In the genomic region with DNA sequence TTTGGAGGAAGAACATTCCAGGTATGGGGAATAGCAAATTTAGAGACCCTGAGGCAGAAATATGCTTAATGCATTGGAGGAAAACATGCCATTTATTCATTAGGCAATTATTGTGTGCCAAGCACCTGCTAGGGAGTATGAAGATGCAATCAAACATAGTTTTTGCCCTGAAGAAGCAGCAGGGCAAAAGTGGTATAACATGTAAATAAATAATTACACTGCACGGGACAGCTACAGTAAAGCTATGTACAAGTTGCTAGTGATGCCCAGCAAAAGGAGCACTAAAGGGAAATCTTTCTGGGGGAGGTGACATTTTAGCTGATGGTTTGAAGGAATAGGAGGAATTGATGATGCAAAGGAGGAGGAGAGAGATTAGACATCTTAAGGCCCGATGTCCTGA, we compare ENCODE assay signal across 8 cellular contexts. TPM values are rescaled to one million over a fixed set of nuclear protein-coding genes. Genes with fewer than 3 reads are reported as not detected.
DNase-seq lines count a peak whose midpoint lies in the region; ATAC-seq and TF ChIP-seq lines count a peak whose summit lies in the region.

No MANE protein-coding gene starts in this region.

- intact Hi-C loops in activated CD4-positive, alpha-beta T cell treated with anti-CD3 and anti-CD28 coated beads, Interleukin-2, amount 10 ng/mL, durations not matched to agents 24 days and 14 days (cut with micrococcal nuclease) = loop anchor here (1.0 to 5.0 kb wide), 2 partner anchors 49 to 304 kb away; a partner anchor contains a TSS

- peak overlapping the region; percentile 100 for H3K4me3 Mint-ChIP-seq in activated CD4-positive, alpha-beta T cell treated with anti-CD3 and anti-CD28 coated beads, Interleukin-2, amount 10 ng/mL, durations not matched to agents 24 days and 14 days
- H3K4me3 Mint-ChIP-seq in activated CD4-positive, alpha-beta memory T cell treated with anti-CD3 and anti-CD28 coated beads, Interleukin-2, amount 10 ng/mL, durations not matched to agents 7 days and 5 days = peak overlapping the region; percentile 94

- no peaks in the 10 kb centered on the region for H3K9me3 Mint-ChIP-seq in activated CD4-positive, alpha-beta T cell treated with anti-CD3 and anti-CD28 coated beads, Interleukin-2, amount 10 ng/mL, durations not matched to agents 24 days and 14 days
- no peaks in the 10 kb centered on the region for H3K9me3 Mint-ChIP-seq in activated CD4-positive, alpha-beta memory T cell treated with anti-CD3 and anti-CD28 coated beads, Interleukin-2, amount 10 ng/mL, durations not matched to agents 7 days and 5 days

- peak overlapping the region; percentile 7 for H3K27ac ChIP-seq in iPS-20b (ENCODE audit: low read length)
- H3K27ac ChIP-seq in thoracic aorta = no peak overlapping the region

- H3K4me1 Mint-ChIP-seq in activated CD4-positive, alpha-beta T cell treated with anti-CD3 and anti-CD28 coated beads, Interleukin-2, amount 10 ng/mL, durations not matched to agents 24 days and 14 days = peaks cover 32% of the 10 kb centered on the region
- peaks cover 41% of the 10 kb centered on the region for H3K4me1 Mint-ChIP-seq in activated CD4-positive, alpha-beta memory T cell treated with anti-CD3 and anti-CD28 coated beads, Interleukin-2, amount 10 ng/mL, durations not matched to agents 7 days and 5 days

- peak overlapping the region; percentile 41 for H3K27ac Mint-ChIP-seq in activated CD4-positive, alpha-beta T cell treated with anti-CD3 and anti-CD28 coated beads, Interleukin-2, amount 10 ng/mL, durations not matched to agents 24 days and 14 days
- H3K27ac Mint-ChIP-seq in activated CD4-positive, alpha-beta memory T cell treated with anti-CD3 and anti-CD28 coated beads, Interleukin-2, amount 10 ng/mL, durations not matched to agents 7 days and 5 days = peak overlapping the region; percentile 54

- CTCF ChIA-PET in activated CD4-positive, alpha-beta memory T cell treated with anti-CD3 and anti-CD28 coated beads, Interleukin-2, amount 10 ng/mL, durations not matched to agents 7 days and 5 days (lab: Charles Lee) = interaction anchor here (1.1 to 1.8 kb wide), 5 partner anchors 24 to 248 kb away, joined by 3 to 8 read pairs (median 4); a partner anchor contains a TSS

- DNase-seq in activated CD4-positive, alpha-beta T cell treated with anti-CD3 and anti-CD28 coated beads, Interleukin-2, amount 10 ng/mL, durations not matched to agents 24 days and 14 days = no peak
- no peak for DNase-seq in activated CD4-positive, alpha-beta T cell treated with anti-CD3 and anti-CD28 coated beads for 1 hour
- DNase-seq in activated CD4-positive, alpha-beta memory T cell treated with anti-CD3 and anti-CD28 coated beads, Interleukin-2, amount 10 ng/mL, durations not matched to agents 7 days and 5 days = no peak
- DNase-seq in thoracic aorta (ENCODE audit: low spot score) (no peak), NCI-H2171 (lab: John Stamatoyannopoulos, UW) (no peak)

- no peaks in the 10 kb centered on the region for H3K27me3 Mint-ChIP-seq in activated CD4-positive, alpha-beta T cell treated with anti-CD3 and anti-CD28 coated beads, Interleukin-2, amount 10 ng/mL, durations not matched to agents 24 days and 14 days
- no peaks in the 10 kb centered on the region for H3K27me3 Mint-ChIP-seq in activated CD4-positive, alpha-beta memory T cell treated with anti-CD3 and anti-CD28 coated beads, Interleukin-2, amount 10 ng/mL, durations not matched to agents 7 days and 5 days

- H3K4me3 ChIP-seq in iPS-20b (ENCODE audit: low read length) (peak overlapping the region; percentile 91), thoracic aorta (peak overlapping the region; percentile 87)

- H3K27me3 ChIP-seq in iPS-20b (ENCODE audit: insufficient read depth, low read length) = no peaks in the 10 kb centered on the region
- no peaks in the 10 kb centered on the region for H3K27me3 ChIP-seq in thoracic aorta (replicated peaks; ENCODE audit: insufficient read depth)

- H3K4me1 ChIP-seq in iPS-20b (ENCODE audit: insufficient read depth, low read length) = peaks cover 22% of the 10 kb centered on the region
- H3K4me1 ChIP-seq in thoracic aorta (ENCODE audit: control insufficient read depth in 1 of 2, low read depth in 2 of 2) = peaks cover 6 to 22% of the 10 kb centered on the region in 2 donors

- TF ChIP-seq CTCF in thoracic aorta (IDR thresholded peaks at IDR 0.05) = no peak

- no peaks in the 10 kb centered on the region for H3K9me3 ChIP-seq in iPS-20b (ENCODE audit: insufficient read depth, low read depth, low read length)
- H3K9me3 ChIP-seq in thoracic aorta = no peaks in the 10 kb centered on the region

- peak overlapping the region; percentile 85; the same call in 1 of the 2 replicates for H3K9ac ChIP-seq in iPS-20b (ENCODE audit: low read depth, low read length)

- ATAC-seq in thoracic aorta (ENCODE audit: insufficient number of reproducible peaks, low FRiP score, low read depth) (no peak), GM19467 (IDR thresholded peaks at IDR 0.05; ENCODE audit: unreplicated experiment) (no peak), GM21576 (IDR thresholded peaks at IDR 0.05; ENCODE audit: unreplicated experiment) (no peak)

- peaks cover 7% of the 10 kb centered on the region for H3K36me3 Mint-ChIP-seq in activated CD4-positive, alpha-beta T cell treated with anti-CD3 and anti-CD28 coated beads, Interleukin-2, amount 10 ng/mL, durations not matched to agents 24 days and 14 days (ENCODE audit: low read depth)
- peaks cover 3% of the 10 kb centered on the region for H3K36me3 Mint-ChIP-seq in activated CD4-positive, alpha-beta memory T cell treated with anti-CD3 and anti-CD28 coated beads, Interleukin-2, amount 10 ng/mL, durations not matched to agents 7 days and 5 days (ENCODE audit: low read depth)

- no peaks in the 10 kb centered on the region for H3K36me3 ChIP-seq in iPS-20b (ENCODE audit: insufficient read depth, low read depth, low read length)
- H3K36me3 ChIP-seq in thoracic aorta = no peaks in the 10 kb centered on the region

- POLR2A ChIA-PET in activated CD4-positive, alpha-beta memory T cell treated with anti-CD3 and anti-CD28 coated beads, Interleukin-2, amount 10 ng/mL, durations not matched to agents 7 days and 5 days (lab: Charles Lee) = interaction anchor here (0.9 to 1.7 kb wide), 3 partner anchors 11 to 27 kb away, joined by 3 to 10 read pairs (median 3); no protein-coding TSS in a partner anchor

RNA-seq across cellular contexts. Expression of a gene that starts 0.6 kb away (rescaled TPM):
- 40.7 and 41.1 TPM in 2 replicates for total RNA-seq in activated CD4-positive, alpha-beta T cell treated with anti-CD3 and anti-CD28 coated beads, Interleukin-2, amount 10 ng/mL, durations not matched to agents 24 days and 14 days
- total RNA-seq in activated CD4-positive, alpha-beta memory T cell treated with anti-CD3 and anti-CD28 coated beads, Interleukin-2, amount 10 ng/mL, durations not matched to agents 7 days and 5 days = 10 to 100 TPM; 34.7 to 36.6 TPM
- 10 to 100 TPM; 19.5 to 21.0 TPM for total RNA-seq in thoracic aorta

RNA-seq across cellular contexts. Expression of a gene that starts 21.4 kb away (rescaled TPM):
- 1.6 and 2.0 TPM in 2 replicates for total RNA-seq in activated CD4-positive, alpha-beta T cell treated with anti-CD3 and anti-CD28 coated beads, Interleukin-2, amount 10 ng/mL, durations not matched to agents 24 days and 14 days
- total RNA-seq in activated CD4-positive, alpha-beta memory T cell treated with anti-CD3 and anti-CD28 coated beads, Interleukin-2, amount 10 ng/mL, durations not matched to agents 7 days and 5 days = under 1 TPM; 0.18 to 0.50 TPM
- not detected for total RNA-seq in thoracic aorta

RNA-seq across cellular contexts. Expression of a gene that starts 33.4 kb away (rescaled TPM):
- 0.14 and 0.51 TPM in 2 replicates for total RNA-seq in activated CD4-positive, alpha-beta T cell treated with anti-CD3 and anti-CD28 coated beads, Interleukin-2, amount 10 ng/mL, durations not matched to agents 24 days and 14 days
- total RNA-seq in activated CD4-positive, alpha-beta memory T cell treated with anti-CD3 and anti-CD28 coated beads, Interleukin-2, amount 10 ng/mL, durations not matched to agents 7 days and 5 days = under 1 TPM; 0.23 to 0.25 TPM
- under 1 TPM; 0.54 to 0.63 TPM for total RNA-seq in thoracic aorta

RNA-seq across cellular contexts. Expression of a gene that starts 40.0 kb away (rescaled TPM):
- 47.7 and 52.1 TPM in 2 replicates for total RNA-seq in activated CD4-positive, alpha-beta T cell treated with anti-CD3 and anti-CD28 coated beads, Interleukin-2, amount 10 ng/mL, durations not matched to agents 24 days and 14 days
- 10 to 100 TPM; 71.5 to 77.4 TPM for total RNA-seq in activated CD4-positive, alpha-beta memory T cell treated with anti-CD3 and anti-CD28 coated beads, Interleukin-2, amount 10 ng/mL, durations not matched to agents 7 days and 5 days
- total RNA-seq in thoracic aorta = 100 to 1,000 TPM in 1 of 2 donors, 10 to 100 TPM in 1; 92.2 to 160 TPM

RNA-seq across cellular contexts. Expression of a gene that starts 40.1 kb away (rescaled TPM):
- 91.7 TPM in 2 replicates for total RNA-seq in activated CD4-positive, alpha-beta T cell treated with anti-CD3 and anti-CD28 coated beads, Interleukin-2, amount 10 ng/mL, durations not matched to agents 24 days and 14 days
- 10 to 100 TPM; 24.1 to 24.3 TPM for total RNA-seq in activated CD4-positive, alpha-beta memory T cell treated with anti-CD3 and anti-CD28 coated beads, Interleukin-2, amount 10 ng/mL, durations not matched to agents 7 days and 5 days
- 10 to 100 TPM in 1 of 2 donors, 1 to 10 TPM in 1; 9.9 to 29.2 TPM for total RNA-seq in thoracic aorta
